Comparison of ENCODE assay signal across 8 cellular contexts in genomic region chr16:56910654-56911539, GRCh38. TPM values are rescaled to one million over a fixed set of nuclear protein-coding genes. Genes with fewer than 3 reads are reported as not detected.
DNase-seq lines count a peak whose midpoint lies in the region; ATAC-seq and TF ChIP-seq lines count a peak whose summit lies in the region.

No MANE protein-coding gene starts in this region.

- H3K36me3 Mint-ChIP-seq in GM23338 (ENCODE audit: low read depth) (no peaks in the 10 kb centered on the region), WTC11 (0 out of 2 replicates have a peak, but pooled peaks cover 6% of the 10 kb centered on the region)

- no peak overlapping the region for H3K27ac Mint-ChIP-seq in GM23338
- H3K27ac Mint-ChIP-seq in WTC11 = no peak overlapping the region

- H3K36me3 ChIP-seq in ACC112 (ENCODE audit: insufficient read depth, low read length) = no peaks in the 10 kb centered on the region
- H3K36me3 ChIP-seq in GM23338 (ENCODE audit: insufficient read depth) = no peaks in the 10 kb centered on the region
- H3K36me3 ChIP-seq in tibial nerve = no peaks in the 10 kb centered on the region

- no peaks in the 10 kb centered on the region for H3F3A ChIP-seq in GM23338 (replicated peaks; ENCODE audit: low read depth)

- H3K9me2 ChIP-seq in GM23338 (ENCODE audit: insufficient read depth) = 0 out of 2 replicates have a peak, but pooled peaks cover 6% of the 10 kb centered on the region

- peaks cover 7% of the 10 kb centered on the region; the same call in 2 of the 3 replicates for H3K9me3 Mint-ChIP-seq in GM23338
- H3K9me3 Mint-ChIP-seq in WTC11 = peaks cover 15% of the 10 kb centered on the region

- H3K4me3 ChIP-seq in ACC112 (ENCODE audit: low read depth, low read length) (no peak overlapping the region), GM23338 (no peak overlapping the region), tibial nerve (no peak overlapping the region)

- H3K4me1 Mint-ChIP-seq in GM23338 (peaks cover 40% of the 10 kb centered on the region), WTC11 (peaks cover 39% of the 10 kb centered on the region)

- H3K4me1 ChIP-seq in ACC112 (ENCODE audit: control insufficient read depth, insufficient read depth, low read length, unreplicated experiment) (peaks cover 45% of the 10 kb centered on the region), GM23338 (ENCODE audit: insufficient read depth) (peaks cover 19% of the 10 kb centered on the region), tibial nerve (peaks cover 0 to 54% (median 33%) of the 10 kb centered on the region in 4 donors)

- H4K20me1 ChIP-seq in GM23338 (replicated peaks; ENCODE audit: insufficient read depth) = no peaks in the 10 kb centered on the region

- H3K4me3 Mint-ChIP-seq in GM23338 = no peak overlapping the region
- no peak overlapping the region for H3K4me3 Mint-ChIP-seq in WTC11

- 0 out of 2 replicates have a peak, but pooled peaks cover 3% of the 10 kb centered on the region for H3K27me3 ChIP-seq in ACC112 (ENCODE audit: insufficient read depth, low read length)
- no peaks in the 10 kb centered on the region for H3K27me3 ChIP-seq in GM23338 (ENCODE audit: insufficient read depth)
- no peaks in the 10 kb centered on the region for H3K27me3 ChIP-seq in tibial nerve

- DNase-seq in GM23338 (ENCODE audit: low spot score) (no peak), WTC11 (ENCODE audit: low spot score) (no peak), hepatic stellate cell (ENCODE audit: low spot score) (peak; percentile 63), tibial nerve (ENCODE audit: low spot score in 2 of 2) (peak in 1 of 2 donors; percentile 54), SK-N-DZ (ENCODE audit: low spot score) (no peak)

- 73 to 76% methylated on average over 12 of the region's 12 CpGs for WGBS in tibial nerve, 2 donors

- CTCF ChIA-PET in WTC11 (lab: Charles Lee) = interaction anchor here (0.5 to 1.5 kb wide), 3 partner anchors 10 to 182 kb away, joined by 3 to 4 read pairs (median 3); no protein-coding TSS in a partner anchor

- TF ChIP-seq CTCF in GM23338 (conservative IDR thresholded peaks at IDR 0.05; ENCODE audit: low read depth in 2 of 2) (no peak), WTC11 (IDR thresholded peaks at IDR 0.05) (no peak), tibial nerve (IDR thresholded peaks at IDR 0.05) (no peak)

- H2AFZ ChIP-seq in ACC112 (ENCODE audit: low read length, unreplicated experiment) = no peak overlapping the region
- H2AFZ ChIP-seq in GM23338 = peak overlapping the region; percentile 32; the same call in 1 of the 2 replicates

- 0 out of 2 replicates have a peak overlapping the region, but pooled peaks have one; percentile 12 for H3K4me2 ChIP-seq in GM23338

- peaks cover 4% of the 10 kb centered on the region for H3K27me3 Mint-ChIP-seq in GM23338 (ENCODE audit: insufficient read depth, low read depth, poor library complexity)
- H3K27me3 Mint-ChIP-seq in WTC11 (ENCODE audit: low read depth) = no peaks in the 10 kb centered on the region; the same call in 1 of the 2 replicates

- POLR2A ChIA-PET in WTC11 (lab: Charles Lee) = interaction anchor here (1.1 kb wide), 1 partner anchor 20 kb away, joined by 3 read pairs; no protein-coding TSS in a partner anchor

- no peaks in the 10 kb centered on the region for H3K9me3 ChIP-seq in tibial nerve

- H3K79me2 ChIP-seq in ACC112 (ENCODE audit: control insufficient read depth, insufficient read depth, low read length, unreplicated experiment) (no peaks in the 10 kb centered on the region), GM23338 (replicated peaks; ENCODE audit: insufficient read depth) (no peaks in the 10 kb centered on the region)

- TF ChIP-seq POLR2A in tibial nerve (IDR thresholded peaks at IDR 0.05) = no peak

- ATAC-seq in GM23338 (no peak), WTC11 (no peak), HG02588 (IDR thresholded peaks at IDR 0.05; ENCODE audit: unreplicated experiment) (no peak), GM18502 (IDR thresholded peaks at IDR 0.05; ENCODE audit: poor library complexity, unreplicated experiment) (no peak)

- TF ChIP-seq EP300 in tibial nerve (IDR thresholded peaks at IDR 0.05) = peak; percentile 33 to 67

- H3K27ac ChIP-seq in ACC112 (ENCODE audit: low read depth, low read length) (peak overlapping the region; percentile 71), GM23338 (ENCODE audit: low read depth) (no peak overlapping the region), tibial nerve (peak overlapping the region in 3 of 4 donors; percentile 65 to 82 (median 81))

TF ChIP-seq in WTC11, 78 proteins besides CTCF, POLR2A, EP300 and RAD21:
- TF ChIP-seq, protein P1, sequence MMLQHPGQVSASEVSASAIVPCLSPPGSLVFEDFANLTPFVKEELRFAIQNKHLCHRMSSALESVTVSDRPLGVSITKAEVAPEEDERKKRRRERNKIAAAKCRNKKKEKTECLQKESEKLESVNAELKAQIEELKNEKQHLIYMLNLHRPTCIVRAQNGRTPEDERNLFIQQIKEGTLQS (CRISPR knock-in tag; conservative IDR thresholded peaks at IDR 0.05) = no peak
- TF ChIP-seq ZNF121 (CRISPR knock-in tag; IDR thresholded peaks at IDR 0.05) (peak; percentile 41; the same call in 1 of the 2 replicates), TEAD4 (CRISPR knock-in tag; IDR thresholded peaks at IDR 0.05) (no peak), ZNF138 (CRISPR knock-in tag; conservative IDR thresholded peaks at IDR 0.05) (no peak), TEAD1 (CRISPR knock-in tag; IDR thresholded peaks at IDR 0.05) (no peak), CREM (CRISPR knock-in tag; IDR thresholded peaks at IDR 0.05) (no peak), CBFB (CRISPR knock-in tag; IDR thresholded peaks at IDR 0.05; ENCODE audit: low read depth) (no peak), MYBL2 (CRISPR knock-in tag; IDR thresholded peaks at IDR 0.05) (no peak), GABPB1 (CRISPR knock-in tag; IDR thresholded peaks at IDR 0.05) (peak; percentile 64; the same call in 1 of the 2 replicates), GTF2I (CRISPR knock-in tag; conservative IDR thresholded peaks at IDR 0.05) (no peak), KAT7 (CRISPR knock-in tag; IDR thresholded peaks at IDR 0.05; ENCODE audit: borderline replicate concordance) (no peak)
- TF ChIP-seq, protein P2, sequence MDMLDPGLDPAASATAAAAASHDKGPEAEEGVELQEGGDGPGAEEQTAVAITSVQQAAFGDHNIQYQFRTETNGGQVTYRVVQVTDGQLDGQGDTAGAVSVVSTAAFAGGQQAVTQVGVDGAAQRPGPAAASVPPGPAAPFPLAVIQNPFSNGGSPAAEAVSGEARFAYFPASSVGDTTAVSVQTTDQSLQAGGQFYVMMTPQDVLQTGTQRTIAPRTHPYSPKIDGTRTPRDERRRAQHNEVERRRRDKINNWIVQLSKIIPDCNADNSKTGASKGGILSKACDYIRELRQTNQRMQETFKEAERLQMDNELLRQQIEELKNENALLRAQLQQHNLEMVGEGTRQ (CRISPR knock-in tag; IDR thresholded peaks at IDR 0.05) = no peak
- TF ChIP-seq, protein P3, sequence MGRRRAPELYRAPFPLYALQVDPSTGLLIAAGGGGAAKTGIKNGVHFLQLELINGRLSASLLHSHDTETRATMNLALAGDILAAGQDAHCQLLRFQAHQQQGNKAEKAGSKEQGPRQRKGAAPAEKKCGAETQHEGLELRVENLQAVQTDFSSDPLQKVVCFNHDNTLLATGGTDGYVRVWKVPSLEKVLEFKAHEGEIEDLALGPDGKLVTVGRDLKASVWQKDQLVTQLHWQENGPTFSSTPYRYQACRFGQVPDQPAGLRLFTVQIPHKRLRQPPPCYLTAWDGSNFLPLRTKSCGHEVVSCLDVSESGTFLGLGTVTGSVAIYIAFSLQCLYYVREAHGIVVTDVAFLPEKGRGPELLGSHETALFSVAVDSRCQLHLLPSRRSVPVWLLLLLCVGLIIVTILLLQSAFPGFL (CRISPR knock-in tag; IDR thresholded peaks at IDR 0.05; ENCODE audit: borderline replicate concordance) = no peak

RNA-seq across cellular contexts. Expression of gene HERPUD1, which starts 21.0 kb away (rescaled TPM):
- total RNA-seq in GM23338 (2014; rRNA removed; shearing (Covaris generic)) = 42.7 and 44.1 TPM in 2 replicates
- 33.6 and 41.1 TPM in 2 replicates for polyA plus RNA-seq in GM23338 (2016; fragmentation: Nextera tagmentation; extraction: Ambion mirVana)
- 21.4 to 30.8 TPM (median 21.7 TPM) in 3 replicates for total RNA-seq in WTC11 (2021)
- 100 to 1,000 TPM; 143 to 274 (median 161) TPM for total RNA-seq in tibial nerve
- polyA plus RNA-seq in SK-N-DZ (2014; cell fraction: cytosol; rRNA removed) = 37.4 and 55.6 TPM in 2 replicates
- polyA plus RNA-seq in SK-N-DZ (2014; cell fraction: nucleus; rRNA removed) = 47.9 and 58.8 TPM in 2 replicates

RNA-seq across cellular contexts. Expression of gene SLC12A3, which starts 45.9 kb away (rescaled TPM):
- not detected in 2 replicates for total RNA-seq in GM23338 (2014; rRNA removed; shearing (Covaris generic))
- polyA plus RNA-seq in GM23338 (2016; fragmentation: Nextera tagmentation; extraction: Ambion mirVana) = not detected in 2 replicates
- 0.05 to 0.09 TPM in 2 of 3 replicates, not detected in the other for total RNA-seq in WTC11 (2021)
- total RNA-seq in tibial nerve = not detected
- polyA plus RNA-seq in SK-N-DZ (2014; cell fraction: cytosol; rRNA removed) = 0.13 and 0.48 TPM in 2 replicates
- polyA plus RNA-seq in SK-N-DZ (2014; cell fraction: nucleus; rRNA removed) = 0.79 and 0.84 TPM in 2 replicates

RNA-seq across cellular contexts. Expression of gene CETP, which starts 50.9 kb away (rescaled TPM):
- not detected in 2 replicates for total RNA-seq in GM23338 (2014; rRNA removed; shearing (Covaris generic))
- 0.12 TPM in 1 of 2 replicates, not detected in the other for polyA plus RNA-seq in GM23338 (2016; fragmentation: Nextera tagmentation; extraction: Ambion mirVana)
- total RNA-seq in WTC11 (2021) (not detected in 3 replicates), tibial nerve (not detected)
- polyA plus RNA-seq in SK-N-DZ (2014; cell fraction: cytosol; rRNA removed) = 0.48 TPM in 1 of 2 replicates, not detected in the other
- polyA plus RNA-seq in SK-N-DZ (2014; cell fraction: nucleus; rRNA removed) = not detected in 2 replicates
